8 cellular contexts compared by ENCODE assay signal in genomic region chr3:179653106-179653776, GRCh38. TPM values are rescaled to one million over a fixed set of nuclear protein-coding genes. Genes with fewer than 3 reads are reported as not detected.
DNase-seq lines count a peak whose midpoint lies in the region; ATAC-seq and TF ChIP-seq lines count a peak whose summit lies in the region.

No MANE protein-coding gene starts in this region.

- WGBS in gastroesophageal sphincter (ENCODE audit: low coverage in 1 of 2), 2 donors, result 0% methylated on average over 8 of the region's 74 CpGs; no CpG with 5 or more reads in 1 of the 2 donors
- under 1% methylated on average over 27 of the region's 74 CpGs for whole genome bisulfite sequencing in suprapubic skin

- H3K27me3 ChIP-seq in gastroesophageal sphincter (no peaks in the 10 kb centered on the region), suprapubic skin (no peaks in the 10 kb centered on the region)

- TF ChIP-seq EP300 in gastroesophageal sphincter (IDR thresholded peaks at IDR 0.05) (no peak), suprapubic skin (IDR thresholded peaks at IDR 0.05) (no peak)

- H3K4me3 ChIP-seq in gastroesophageal sphincter, result peak overlapping the region; percentile 75 to 85
- H3K4me3 ChIP-seq in suprapubic skin, result peak overlapping the region; percentile 84

- H3K27me3 Mint-ChIP-seq in activated naive CD4-positive, alpha-beta T cell treated with anti-CD3 and anti-CD28 coated beads for 36 hours (ENCODE audit: low read depth), result peaks cover 8% of the 10 kb centered on the region

- no peaks in the 10 kb centered on the region for H3K9me3 ChIP-seq in gastroesophageal sphincter
- no peaks in the 10 kb centered on the region for H3K9me3 ChIP-seq in suprapubic skin

- H3K4me1 ChIP-seq in gastroesophageal sphincter (peaks cover 0 to 19% (median 6%) of the 10 kb centered on the region in 3 donors), suprapubic skin (peaks cover 10% of the 10 kb centered on the region)

- H3K36me3 Mint-ChIP-seq in activated naive CD4-positive, alpha-beta T cell treated with anti-CD3 and anti-CD28 coated beads for 36 hours (ENCODE audit: low read depth), result peaks cover 7% of the 10 kb centered on the region

- H3K4me3 Mint-ChIP-seq in activated naive CD4-positive, alpha-beta T cell treated with anti-CD3 and anti-CD28 coated beads for 36 hours, result peak overlapping the region; percentile 85

- no peaks in the 10 kb centered on the region for H3K36me3 ChIP-seq in gastroesophageal sphincter
- H3K36me3 ChIP-seq in suprapubic skin, result no peaks in the 10 kb centered on the region

- intact Hi-C loops in activated naive CD4-positive, alpha-beta T cell treated with anti-CD3 and anti-CD28 coated beads for 36 hours (cut with micrococcal nuclease), result loop anchor here (1.0 to 5.0 kb wide), 9 partner anchors 49 to 1260 kb away; partner anchors contain the start of genes ACTL6A, CCDC39, FXR1 and MFN1

- DNase-seq in GF-D8 (lab: John Stamatoyannopoulos, UW), result peak; percentile 62
- peak; percentile 69 for DNase-seq in GOT3 (lab: John Stamatoyannopoulos, UW)
- DNase-seq in Kasumi-1 (lab: John Stamatoyannopoulos, UW), result peak; percentile 61 to 66
- DNase-seq in SIG-M5 (lab: John Stamatoyannopoulos, UW), result peak; percentile 8
- DNase-seq in activated naive CD4-positive, alpha-beta T cell treated with anti-CD3 and anti-CD28 coated beads for 36 hours, result peak; percentile 72
- peak in 55 of 56 donors; percentile 20 to 85 (median 72) for DNase-seq in nucleus accumbens (lab: John Stamatoyannopoulos, UW)
- DNase-seq in suprapubic skin (ENCODE audit: low spot score in 2 of 2), result peak; percentile 83 to 88

- H3K4me1 Mint-ChIP-seq in activated naive CD4-positive, alpha-beta T cell treated with anti-CD3 and anti-CD28 coated beads for 36 hours (ENCODE audit: low read depth), result peaks cover 17% of the 10 kb centered on the region

- TF ChIP-seq CTCF in gastroesophageal sphincter (IDR thresholded peaks at IDR 0.05) (peak in 1 of 4 experiments; percentile 54), suprapubic skin (IDR thresholded peaks at IDR 0.05) (no peak)

- ATAC-seq in gastroesophageal sphincter, result peak; percentile 80

- peak overlapping the region; percentile 77 to 98 (median 96) for H3K27ac ChIP-seq in gastroesophageal sphincter
- peak overlapping the region; percentile 92 for H3K27ac ChIP-seq in suprapubic skin

- H3K9me3 Mint-ChIP-seq in activated naive CD4-positive, alpha-beta T cell treated with anti-CD3 and anti-CD28 coated beads for 36 hours, result no peaks in the 10 kb centered on the region

- H3K27ac Mint-ChIP-seq in activated naive CD4-positive, alpha-beta T cell treated with anti-CD3 and anti-CD28 coated beads for 36 hours, result peak overlapping the region; percentile 67

- TF ChIP-seq POLR2A in gastroesophageal sphincter (IDR thresholded peaks at IDR 0.05) (peak; percentile 10 to 32), suprapubic skin (IDR thresholded peaks at IDR 0.05) (no peak)

- CTCF ChIA-PET in activated naive CD4-positive, alpha-beta T cell treated with anti-CD3 and anti-CD28 coated beads for 36 hours (lab: Charles Lee), result no interaction called here

RNA-seq across cellular contexts. Expression of gene USP13, which starts 0.4 kb away (rescaled TPM):
- total RNA-seq in activated naive CD4-positive, alpha-beta T cell treated with anti-CD3 and anti-CD28 coated beads for 36 hours, result 10 to 100 TPM; 12.0 to 12.1 TPM
- 10 to 100 TPM in 3 of 4 donors, 1 to 10 TPM in 1; 6.7 to 12.1 (median 11.3) TPM for total RNA-seq in gastroesophageal sphincter
- total RNA-seq in suprapubic skin, result 1 to 10 TPM; 2.3 to 8.3 (median 5.8) TPM

RNA-seq across cellular contexts. Expression of gene NDUFB5, which starts 48.6 kb away (rescaled TPM):
- total RNA-seq in activated naive CD4-positive, alpha-beta T cell treated with anti-CD3 and anti-CD28 coated beads for 36 hours, result 100 to 1,000 TPM; 148 to 151 TPM
- total RNA-seq in gastroesophageal sphincter (100 to 1,000 TPM in 2 of 4 donors, 10 to 100 TPM in 2; 73.6 to 137 (median 100) TPM), suprapubic skin (10 to 100 TPM; 44.8 to 75.9 (median 60.9) TPM)

RNA-seq across cellular contexts. Expression of gene MRPL47, which starts 48.8 kb away (rescaled TPM):
- 10 to 100 TPM; 48.8 to 50.4 TPM for total RNA-seq in activated naive CD4-positive, alpha-beta T cell treated with anti-CD3 and anti-CD28 coated beads for 36 hours
- total RNA-seq in gastroesophageal sphincter, result 10 to 100 TPM; 20.1 to 32.3 (median 24.8) TPM
- total RNA-seq in suprapubic skin, result 10 to 100 TPM in 3 of 4 donors, 1 to 10 TPM in 1; 9.6 to 14.5 (median 12.1) TPM

Comparison
In these comparisons a context has a peak if more than half of its experiments do, and no peak if none do; other contexts are left out.
1. Peak in every context shown above with its lines: DNase-seq, ATAC-seq, H3K4me3 ChIP-seq and H3K27ac ChIP-seq.
2. DNase-seq: peak in every context shown above with its lines; median percentile 86 in suprapubic skin; 72 in activated naive CD4-positive, alpha-beta T cell treated with anti-CD3 and anti-CD28 coated beads for 36 hours; 72 in nucleus accumbens; 69 in GOT3; 64 in Kasumi-1; 62 in GF-D8; 8 in SIG-M5.
3. POLR2A ChIP-seq: peak in gastroesophageal sphincter (2 of 2); none in suprapubic skin (0 of 2).